In the genomic region with DNA sequence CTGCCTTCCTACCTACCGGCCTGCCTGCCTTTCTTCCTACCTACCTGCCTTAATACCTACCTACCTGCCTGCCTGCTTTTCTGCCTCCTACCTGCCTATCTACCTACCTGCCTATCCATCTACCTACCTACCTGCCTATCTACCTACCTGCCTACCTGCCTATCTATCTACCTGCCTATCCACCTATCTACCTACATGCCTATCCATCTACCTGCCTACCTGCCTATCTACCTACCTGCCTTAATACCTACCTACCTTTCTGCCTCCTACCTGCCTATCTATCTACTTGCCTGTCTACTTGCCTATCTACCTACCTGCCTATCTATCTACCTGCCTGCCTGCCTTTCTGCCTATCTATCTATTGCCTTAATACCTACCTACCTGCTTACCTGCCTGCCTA, we compare ENCODE assay signal across 23 cellular contexts.
"Had no signal": no experiment of that assay in that cellular context is flagged by ENCODE, and none has a peak within 500 bp of the region (broad histone marks: within the 10 kb centered on the region; RNA-seq: fewer than 3 reads in every experiment).

No MANE protein-coding gene starts in this region.

- DNase-seq: heart left ventricle; islet precursor cell; left ventricle myocardium inferior; naive thymus-derived CD8-positive, alpha-beta T cell; pancreas; retina; sigmoid colon; small intestine; spleen; stimulated activated CD4-positive, alpha-beta T cell treated with anti-CD3 and anti-CD28 coated beads, Interleukin-4, amount 100 ng/mL, for 24 hours; stimulated activated naive CD8-positive, alpha-beta T cell treated with anti-CD3 and anti-CD28 coated beads, Interleukin-15, Interleukin-2, amounts not matched to agents 100 U/mL and 50 U/mL, for 24 hours; stomach; tibial artery; trophoblast cell; upper lobe of right lung; uterus had no signal

- H3K27ac ChIP-seq: heart left ventricle, left ventricle myocardium inferior, pancreas, prostate gland, sigmoid colon, spleen, stomach, thoracic aorta, tibial artery, upper lobe of right lung, uterus had no signal

- H3K4me1 Mint-ChIP-seq: naive thymus-derived CD8-positive, alpha-beta T cell; stimulated activated effector memory CD8-positive, alpha-beta T cell treated with anti-CD3 and anti-CD28 coated beads, Interleukin-12 subunit alpha, Interleukin-12 subunit beta, amount 100 ng/mL, for 72 hours had no signal

- ATAC-seq: heart left ventricle; naive thymus-derived CD8-positive, alpha-beta T cell; pancreas; right cardiac atrium; stimulated activated effector memory CD8-positive, alpha-beta T cell treated with anti-CD3 and anti-CD28 coated beads, Interleukin-12 subunit alpha, Interleukin-12 subunit beta, amount 100 ng/mL, for 72 hours; stimulated activated naive CD8-positive, alpha-beta T cell treated with anti-CD3 and anti-CD28 coated beads, Interleukin-15, Interleukin-2, amounts not matched to agents 100 U/mL and 50 U/mL, for 24 hours; upper lobe of right lung had no signal

- H3K9me3 Mint-ChIP-seq: nephron, neural crest cell had no signal

- FAIRE-seq: pancreas, small intestine had no signal

- H3K36me3 Mint-ChIP-seq: naive thymus-derived CD8-positive, alpha-beta T cell; stimulated activated effector memory CD8-positive, alpha-beta T cell treated with anti-CD3 and anti-CD28 coated beads, Interleukin-12 subunit alpha, Interleukin-12 subunit beta, amount 100 ng/mL, for 72 hours had no signal

- H3K4me3 Mint-ChIP-seq: naive thymus-derived CD8-positive, alpha-beta T cell; nephron; neural crest cell; stimulated activated effector memory CD8-positive, alpha-beta T cell treated with anti-CD3 and anti-CD28 coated beads, Interleukin-12 subunit alpha, Interleukin-12 subunit beta, amount 100 ng/mL, for 72 hours had no signal

- H3K36me3 ChIP-seq: heart left ventricle, left ventricle myocardium inferior, pancreas, prostate gland, sigmoid colon, spleen, stomach, thoracic aorta, tibial artery, upper lobe of right lung, uterus had no signal

- H3K27ac Mint-ChIP-seq: naive thymus-derived CD8-positive, alpha-beta T cell; stimulated activated effector memory CD8-positive, alpha-beta T cell treated with anti-CD3 and anti-CD28 coated beads, Interleukin-12 subunit alpha, Interleukin-12 subunit beta, amount 100 ng/mL, for 72 hours had no signal

- H3K4me3 ChIP-seq: heart left ventricle, left ventricle myocardium inferior, lung, pancreas, prostate gland, sigmoid colon, spleen, stomach, thoracic aorta, tibial artery, upper lobe of right lung, uterus had no signal

- H3K9me3 ChIP-seq: heart left ventricle, left ventricle myocardium inferior, pancreas, prostate gland, sigmoid colon, spleen, stomach, thoracic aorta, tibial artery, upper lobe of right lung, uterus had no signal

- H3K4me1 ChIP-seq: left ventricle myocardium inferior, pancreas, prostate gland, sigmoid colon, spleen, stomach, upper lobe of right lung, uterus had no signal

- H3K27me3 ChIP-seq: heart left ventricle, sigmoid colon, tibial artery, upper lobe of right lung, uterus had no signal
